8 cellular contexts compared by ENCODE assay signal in genomic region chr6:148342146-148343027, GRCh38. TPM values are rescaled to one million over a fixed set of nuclear protein-coding genes. Genes with fewer than 3 reads are reported as not detected.
DNase-seq lines count a peak whose midpoint lies in the region; ATAC-seq and TF ChIP-seq lines count a peak whose summit lies in the region.

TSS of gene SASH1 (plus strand) at chr6:148342838. CDS start at chr6:148343068, 230 bp downstream.

- peak within 1 kb of the TSS; percentile 67 for H3K4me3 ChIP-seq in fibroblast of mammary gland (ENCODE audit: control insufficient read depth, low read depth, low read length)
- H3K4me3 ChIP-seq in mucosa of rectum (ENCODE audit: low read length in 2 of 2) = peak within 1 kb of the TSS; percentile 80 to 81
- peak within 1 kb of the TSS; percentile 76 for H3K4me3 ChIP-seq in thoracic aorta

- peak within 1 kb of the TSS; percentile 86 to 93 for H3K4me3 Mint-ChIP-seq in activated T-cell treated with anti-CD3 and anti-CD28 coated beads, Interleukin-2, amount 50 U/mL, for 72 hours

- H3K9ac ChIP-seq in mucosa of rectum (ENCODE audit: low read depth in 1 of 2, low read length in 2 of 2) = peak within 1 kb of the TSS; percentile 70 to 76

- peak; percentile 76 for ATAC-seq in HG02970 (IDR thresholded peaks at IDR 0.05; ENCODE audit: low FRiP score, unreplicated experiment)
- peak; percentile 71 to 84 for ATAC-seq in activated T-cell treated with anti-CD3 and anti-CD28 coated beads, Interleukin-2, amount 50 U/mL, for 72 hours (replicated peaks in 1 of 2)
- peak; percentile 65 for ATAC-seq in thoracic aorta (ENCODE audit: insufficient number of reproducible peaks, low FRiP score, low read depth)

- H3K4me1 ChIP-seq in mucosa of rectum (ENCODE audit: control insufficient read depth in 2 of 2, insufficient read depth in 2 of 2, low read length in 2 of 2) (peaks cover 4 to 13% of the 10 kb centered on the region in 2 donors), thoracic aorta (ENCODE audit: control insufficient read depth in 1 of 2, low read depth in 2 of 2) (peaks cover 29 to 48% of the 10 kb centered on the region in 2 donors)

- peak; percentile 64 for DNase-seq in activated effector memory CD4-positive, alpha-beta T cell treated with anti-CD3 and anti-CD28 coated beads, Interleukin-2, amount 50 U/mL, for 16 hours
- no peak for DNase-seq in activated effector memory CD4-positive, alpha-beta T cell treated with Interleukin-2 at 50 U/mL for 16 hours
- DNase-seq in NCI-H2171 treated with DMSO at 0.1 percent for 48 hours (lab: John Stamatoyannopoulos, UW) (peak; percentile 86), fibroblast of mammary gland (ENCODE audit: low read depth) (peak; percentile 81), thoracic aorta (ENCODE audit: low spot score) (no peak)
- peak; percentile 16 to 49 for DNase-seq in activated T-cell treated with anti-CD3 and anti-CD28 coated beads, Interleukin-2, amount 50 U/mL, for 72 hours

- H3K36me3 ChIP-seq in mucosa of rectum (ENCODE audit: control insufficient read depth in 2 of 2, insufficient read depth in 2 of 2, low read length in 2 of 2) = no peaks in the 10 kb centered on the region
- H3K36me3 ChIP-seq in thoracic aorta = no peaks in the 10 kb centered on the region

- H3K27ac ChIP-seq in mucosa of rectum (ENCODE audit: low read depth in 2 of 2, low read length in 2 of 2) = peak within 1 kb of the TSS; percentile 71 to 80
- H3K27ac ChIP-seq in thoracic aorta = peak within 1 kb of the TSS; percentile 77 to 87

- H3K27ac Mint-ChIP-seq in activated T-cell treated with anti-CD3 and anti-CD28 coated beads, Interleukin-2, amount 50 U/mL, for 72 hours = peak within 1 kb of the TSS; percentile 48

- peaks cover 44% of the 10 kb centered on the region for H3K27me3 Mint-ChIP-seq in activated T-cell treated with anti-CD3 and anti-CD28 coated beads, Interleukin-2, amount 50 U/mL, for 72 hours (ENCODE audit: low read depth)

- TF ChIP-seq CTCF in fibroblast of mammary gland (conservative IDR thresholded peaks at IDR 0.05; ENCODE audit: control insufficient read depth, insufficient read depth, low read depth, low read length) = no peak
- no peak for TF ChIP-seq CTCF in thoracic aorta (IDR thresholded peaks at IDR 0.05)

- H3K9me3 ChIP-seq in mucosa of rectum (ENCODE audit: control insufficient read depth in 2 of 2, low read length in 2 of 2) = no peaks in the 10 kb centered on the region
- no peaks in the 10 kb centered on the region for H3K9me3 ChIP-seq in thoracic aorta

- H3K36me3 Mint-ChIP-seq in activated T-cell treated with anti-CD3 and anti-CD28 coated beads, Interleukin-2, amount 50 U/mL, for 72 hours (ENCODE audit: insufficient read depth in 2 of 2) = peaks cover 0 to 2% of the 10 kb centered on the region in 2 donors

- no peaks in the 10 kb centered on the region for H3K9me3 Mint-ChIP-seq in activated T-cell treated with anti-CD3 and anti-CD28 coated beads, Interleukin-2, amount 50 U/mL, for 72 hours

- H3K27me3 ChIP-seq in mucosa of rectum (ENCODE audit: control insufficient read depth in 2 of 2, insufficient read depth in 2 of 2, low read length in 2 of 2) = peaks cover 0 to 2% of the 10 kb centered on the region in 2 donors
- H3K27me3 ChIP-seq in thoracic aorta (replicated peaks; ENCODE audit: insufficient read depth) = no peaks in the 10 kb centered on the region

- peaks cover 7% of the 10 kb centered on the region for H3K4me1 Mint-ChIP-seq in activated T-cell treated with anti-CD3 and anti-CD28 coated beads, Interleukin-2, amount 50 U/mL, for 72 hours (ENCODE audit: low read depth)

RNA-seq across cellular contexts. Expression of gene SASH1, which starts in this region (rescaled TPM):
- total RNA-seq in activated T-cell treated with anti-CD3 and anti-CD28 coated beads, Interleukin-2, amount 50 U/mL, for 72 hours = 1 to 10 TPM in 1 of 2 donors, under 1 TPM in 1; 0.91 to 3.5 TPM
- 10 to 100 TPM; 77.0 to 82.3 TPM for total RNA-seq in thoracic aorta

Comparison
In these comparisons a context has a peak if more than half of its experiments do, and no peak if none do; other contexts are left out.
1. RNA of gene SASH1 (total RNA-seq): 77.0 to 82.3 TPM in thoracic aorta; 0.91 to 3.5 TPM in activated T-cell treated with anti-CD3 and anti-CD28 coated beads, Interleukin-2, amount 50 U/mL, for 72 hours; every median in the first group is over 10 times any median in the second.
2. DNase-seq: peak in activated effector memory CD4-positive, alpha-beta T cell treated with anti-CD3 and anti-CD28 coated beads, Interleukin-2, amount 50 U/mL, for 16 hours (single experiment), NCI-H2171 treated with DMSO at 0.1 percent for 48 hours (single experiment), activated T-cell treated with anti-CD3 and anti-CD28 coated beads, Interleukin-2, amount 50 U/mL, for 72 hours (2 of 2) and fibroblast of mammary gland (single experiment); none in activated effector memory CD4-positive, alpha-beta T cell treated with Interleukin-2 at 50 U/mL for 16 hours (single experiment) and thoracic aorta (single experiment).
3. Peak in every context shown above with its lines, with median percentiles within 50 percentile points of each other: ATAC-seq and H3K4me3 ChIP-seq.